Comparison of ENCODE assay signal across 1 cellular context in the genomic region with DNA sequence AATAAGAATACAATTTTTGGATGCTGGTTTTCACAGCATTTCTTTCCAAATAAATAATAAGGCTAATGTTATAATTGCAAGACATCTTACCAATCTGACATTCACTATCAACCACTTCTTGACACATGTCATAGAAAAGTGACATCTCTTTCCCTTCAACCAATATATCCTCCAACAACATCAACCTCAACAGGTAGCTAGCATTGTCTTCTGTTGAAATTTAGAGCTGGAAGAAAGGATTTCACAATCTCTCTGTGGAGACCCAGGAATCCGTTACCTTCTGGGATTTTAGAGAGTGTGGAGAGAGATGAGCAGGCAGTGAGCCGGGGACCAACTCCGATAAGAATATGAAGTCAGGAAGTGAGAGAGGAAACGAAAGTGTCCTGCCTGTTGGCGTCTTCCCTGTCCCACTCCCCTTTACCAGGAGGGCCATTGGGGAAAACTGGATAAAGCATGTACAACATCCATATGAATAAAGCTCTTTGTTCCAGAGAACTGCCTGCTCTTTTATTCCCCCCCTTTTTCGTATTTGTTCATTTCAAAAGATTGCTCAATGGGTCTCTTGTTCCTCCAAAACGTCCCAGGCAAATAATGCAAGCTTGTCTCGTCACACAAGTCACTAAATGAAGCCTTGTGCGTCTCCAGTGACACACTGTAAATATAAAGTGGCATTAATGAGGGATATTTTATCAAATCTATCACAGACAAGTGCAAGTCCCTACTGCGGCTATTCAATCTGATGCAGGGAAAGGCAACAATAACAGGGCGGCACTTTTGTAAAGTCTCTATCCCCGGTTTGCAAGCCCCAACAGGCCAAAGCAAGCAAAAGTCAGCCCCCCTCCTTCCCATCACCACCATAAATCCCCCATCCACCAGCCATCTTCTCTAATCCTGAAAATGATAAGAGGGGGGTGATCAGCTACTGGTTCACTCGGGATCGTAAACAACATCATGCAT.
TF ChIP-seq lines count a peak whose summit lies in the region.

No MANE protein-coding gene starts in this region.

TF ChIP-seq in HepG2, 621 proteins besides CTCF, POLR2A, EP300 and RAD21 (continued from another document and continues in another):
- no peak for TF ChIP-seq BCLAF1 (IDR thresholded peaks at IDR 0.05)
- TF ChIP-seq ZNF10 (CRISPR knock-in tag; IDR thresholded peaks at IDR 0.05; ENCODE audit: borderline replicate concordance, low read depth) = no peak
- TF ChIP-seq, protein P1, sequence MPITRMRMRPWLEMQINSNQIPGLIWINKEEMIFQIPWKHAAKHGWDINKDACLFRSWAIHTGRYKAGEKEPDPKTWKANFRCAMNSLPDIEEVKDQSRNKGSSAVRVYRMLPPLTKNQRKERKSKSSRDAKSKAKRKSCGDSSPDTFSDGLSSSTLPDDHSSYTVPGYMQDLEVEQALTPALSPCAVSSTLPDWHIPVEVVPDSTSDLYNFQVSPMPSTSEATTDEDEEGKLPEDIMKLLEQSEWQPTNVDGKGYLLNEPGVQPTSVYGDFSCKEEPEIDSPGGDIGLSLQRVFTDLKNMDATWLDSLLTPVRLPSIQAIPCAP (CRISPR knock-in tag; IDR thresholded peaks at IDR 0.05; ENCODE audit: low read depth) = no peak
- TF ChIP-seq ZNF205 (CRISPR knock-in tag; IDR thresholded peaks at IDR 0.05) = no peak
- TF ChIP-seq ZNF609 (CRISPR knock-in tag; IDR thresholded peaks at IDR 0.05; ENCODE audit: borderline replicate concordance) = no peak
- no peak for TF ChIP-seq MEIS1 (CRISPR knock-in tag; IDR thresholded peaks at IDR 0.05; ENCODE audit: borderline replicate concordance)
- no peak for TF ChIP-seq ZNF468 (CRISPR knock-in tag; IDR thresholded peaks at IDR 0.05)
- no peak for TF ChIP-seq ZNF44 (CRISPR knock-in tag; IDR thresholded peaks at IDR 0.05)
- TF ChIP-seq ATM (IDR thresholded peaks at IDR 0.05; ENCODE audit: borderline replicate concordance) = no peak
- no peak for TF ChIP-seq SNAPC5 (CRISPR knock-in tag; IDR thresholded peaks at IDR 0.05; ENCODE audit: borderline replicate concordance)
- TF ChIP-seq ZFP1 (CRISPR knock-in tag; IDR thresholded peaks at IDR 0.05) = no peak
- no peak for TF ChIP-seq ZNF543 (CRISPR knock-in tag; IDR thresholded peaks at IDR 0.05)
- no peak for TF ChIP-seq SMARCE1 (IDR thresholded peaks at IDR 0.05; ENCODE audit: borderline replicate concordance)
- no peak for TF ChIP-seq CSRNP2 (CRISPR knock-in tag; conservative IDR thresholded peaks at IDR 0.05; ENCODE audit: low read depth)
- peak; percentile 73 for TF ChIP-seq GATAD2A (CRISPR knock-in tag; IDR thresholded peaks at IDR 0.05)
- no peak for TF ChIP-seq YEATS4 (CRISPR knock-in tag; IDR thresholded peaks at IDR 0.05; ENCODE audit: borderline replicate concordance)
- no peak for TF ChIP-seq ZNF879 (CRISPR knock-in tag; IDR thresholded peaks at IDR 0.05)
- TF ChIP-seq BRD4 (CRISPR knock-in tag; IDR thresholded peaks at IDR 0.05) = no peak
- no peak for TF ChIP-seq ZNF549 (CRISPR knock-in tag; IDR thresholded peaks at IDR 0.05)
- peak; percentile 63; the same call in 1 of the 2 replicates for TF ChIP-seq SAP130 (CRISPR knock-in tag; IDR thresholded peaks at IDR 0.05; ENCODE audit: low read depth)
- no peak for TF ChIP-seq SOX6 (IDR thresholded peaks at IDR 0.05)
- peak; percentile 92 for TF ChIP-seq SOX6 (CRISPR knock-in tag; IDR thresholded peaks at IDR 0.05)
- no peak for TF ChIP-seq PHB2 (IDR thresholded peaks at IDR 0.05; ENCODE audit: partially characterized antibody)
- no peak for TF ChIP-seq ZBTB46 (CRISPR knock-in tag; IDR thresholded peaks at IDR 0.05; ENCODE audit: borderline replicate concordance)
- no peak; the same call in 1 of the 2 replicates for TF ChIP-seq FOXJ3 (CRISPR knock-in tag; IDR thresholded peaks at IDR 0.05; ENCODE audit: borderline replicate concordance)
- no peak for TF ChIP-seq NCOA5 (CRISPR knock-in tag; IDR thresholded peaks at IDR 0.05)
- no peak for TF ChIP-seq CENPT (CRISPR knock-in tag; IDR thresholded peaks at IDR 0.05; ENCODE audit: low read depth)
- TF ChIP-seq NFE2L1 (CRISPR knock-in tag; IDR thresholded peaks at IDR 0.05; ENCODE audit: borderline replicate concordance) = no peak
- no peak for TF ChIP-seq ZNF33A (CRISPR knock-in tag; IDR thresholded peaks at IDR 0.05; ENCODE audit: borderline replicate concordance)
- 0 out of 2 replicates have a peak, but pooled peaks have one; percentile 29 for TF ChIP-seq POGZ (CRISPR knock-in tag; IDR thresholded peaks at IDR 0.05)
- no peak for TF ChIP-seq ARNT2 (CRISPR knock-in tag; IDR thresholded peaks at IDR 0.05; ENCODE audit: low read depth)
- TF ChIP-seq JDP2 (CRISPR knock-in tag; IDR thresholded peaks at IDR 0.05; ENCODE audit: borderline replicate concordance) = no peak
- no peak for TF ChIP-seq YEATS2 (CRISPR knock-in tag; IDR thresholded peaks at IDR 0.05; ENCODE audit: borderline replicate concordance)
- no peak for TF ChIP-seq NONO (IDR thresholded peaks at IDR 0.05)
- TF ChIP-seq NONO (CRISPR knock-in tag; conservative IDR thresholded peaks at IDR 0.05) = no peak
- no peak for TF ChIP-seq ATAD3A (CRISPR knock-in tag; IDR thresholded peaks at IDR 0.05)
- peak; percentile 16; the same call in 1 of the 2 replicates for TF ChIP-seq FOXA3 (CRISPR knock-in tag; IDR thresholded peaks at IDR 0.05)
- no peak for TF ChIP-seq GPN1 (CRISPR knock-in tag; IDR thresholded peaks at IDR 0.05; ENCODE audit: borderline replicate concordance)
- TF ChIP-seq ARNTL (CRISPR knock-in tag; IDR thresholded peaks at IDR 0.05) = no peak
- TF ChIP-seq, protein P2, sequence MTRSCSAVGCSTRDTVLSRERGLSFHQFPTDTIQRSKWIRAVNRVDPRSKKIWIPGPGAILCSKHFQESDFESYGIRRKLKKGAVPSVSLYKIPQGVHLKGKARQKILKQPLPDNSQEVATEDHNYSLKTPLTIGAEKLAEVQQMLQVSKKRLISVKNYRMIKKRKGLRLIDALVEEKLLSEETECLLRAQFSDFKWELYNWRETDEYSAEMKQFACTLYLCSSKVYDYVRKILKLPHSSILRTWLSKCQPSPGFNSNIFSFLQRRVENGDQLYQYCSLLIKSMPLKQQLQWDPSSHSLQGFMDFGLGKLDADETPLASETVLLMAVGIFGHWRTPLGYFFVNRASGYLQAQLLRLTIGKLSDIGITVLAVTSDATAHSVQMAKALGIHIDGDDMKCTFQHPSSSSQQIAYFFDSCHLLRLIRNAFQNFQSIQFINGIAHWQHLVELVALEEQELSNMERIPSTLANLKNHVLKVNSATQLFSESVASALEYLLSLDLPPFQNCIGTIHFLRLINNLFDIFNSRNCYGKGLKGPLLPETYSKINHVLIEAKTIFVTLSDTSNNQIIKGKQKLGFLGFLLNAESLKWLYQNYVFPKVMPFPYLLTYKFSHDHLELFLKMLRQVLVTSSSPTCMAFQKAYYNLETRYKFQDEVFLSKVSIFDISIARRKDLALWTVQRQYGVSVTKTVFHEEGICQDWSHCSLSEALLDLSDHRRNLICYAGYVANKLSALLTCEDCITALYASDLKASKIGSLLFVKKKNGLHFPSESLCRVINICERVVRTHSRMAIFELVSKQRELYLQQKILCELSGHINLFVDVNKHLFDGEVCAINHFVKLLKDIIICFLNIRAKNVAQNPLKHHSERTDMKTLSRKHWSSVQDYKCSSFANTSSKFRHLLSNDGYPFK (CRISPR knock-in tag; IDR thresholded peaks at IDR 0.05; ENCODE audit: borderline replicate concordance) = no peak
- no peak for TF ChIP-seq ZNF792 (CRISPR knock-in tag; IDR thresholded peaks at IDR 0.05)
- TF ChIP-seq ZNF546 (CRISPR knock-in tag; conservative IDR thresholded peaks at IDR 0.05) = no peak
- TF ChIP-seq DBP (CRISPR knock-in tag; IDR thresholded peaks at IDR 0.05; ENCODE audit: not compliant biosample characterization) = no peak
- no peak for TF ChIP-seq ZNF484 (CRISPR knock-in tag; IDR thresholded peaks at IDR 0.05; ENCODE audit: borderline replicate concordance, low read depth)
- no peak for TF ChIP-seq E2F5 (CRISPR knock-in tag; conservative IDR thresholded peaks at IDR 0.05)
- TF ChIP-seq ZNF567 (CRISPR knock-in tag; IDR thresholded peaks at IDR 0.05; ENCODE audit: borderline replicate concordance) = no peak
- no peak for TF ChIP-seq THYN1 (CRISPR knock-in tag; IDR thresholded peaks at IDR 0.05; ENCODE audit: borderline replicate concordance, low read depth)
